Comparison of ENCODE assay signal across 1 cellular context in genomic region chr6:135410856-135411255, GRCh38.
TF ChIP-seq lines count a peak whose summit lies in the region.

No MANE protein-coding gene starts in this region.

TF ChIP-seq in K562, 482 proteins besides CTCF, POLR2A, EP300 and RAD21 (continued from another document):
- no peak for TF ChIP-seq MTA2 (IDR thresholded peaks at IDR 0.05; ENCODE audit: low read depth)
- peak; percentile 31 for TF ChIP-seq TCF3 (CRISPR knock-in tag; IDR thresholded peaks at IDR 0.05)
- TF ChIP-seq CHD4 (IDR thresholded peaks at IDR 0.05; ENCODE audit: insufficient read depth, insufficient replicate concordance, low read depth, low read length, poor library complexity, severe bottlenecking) = no peak
- TF ChIP-seq CBFA2T3 (IDR thresholded peaks at IDR 0.05) = peak; percentile 72
- TF ChIP-seq TEAD1 (CRISPR knock-in tag; IDR thresholded peaks at IDR 0.05) = no peak
- peak; percentile 26; the same call in 1 of the 2 replicates for TF ChIP-seq TAL1 (IDR thresholded peaks at IDR 0.05)
- no peak for TF ChIP-seq ELF2 (CRISPR knock-in tag; IDR thresholded peaks at IDR 0.05)
- TF ChIP-seq ZNF511 (CRISPR knock-in tag; IDR thresholded peaks at IDR 0.05) = no peak
- no peak for TF ChIP-seq NFIC (IDR thresholded peaks at IDR 0.05)
- no peak for TF ChIP-seq CSDE1 (IDR thresholded peaks at IDR 0.05)
- TF ChIP-seq RBM25 (IDR thresholded peaks at IDR 0.05; ENCODE audit: low read depth, low read length, severe bottlenecking) = no peak
- no peak for TF ChIP-seq BHLHE40 (IDR thresholded peaks at IDR 0.05; ENCODE audit: low read length)
- TF ChIP-seq ZNF551 (CRISPR knock-in tag; IDR thresholded peaks at IDR 0.05) = no peak
- no peak for TF ChIP-seq EZH2 (IDR thresholded peaks at IDR 0.05; ENCODE audit: borderline replicate concordance, low read depth, low read length)
- no peak for TF ChIP-seq LEF1 (IDR thresholded peaks at IDR 0.05)
- TF ChIP-seq CBFA2T2 (conservative IDR thresholded peaks at IDR 0.05) = peak; percentile 53; the same call in 1 of the 2 replicates
TF ChIP-seq in K562: peak in this region for 6.
